In genomic region chr12:62933220-62933870, GRCh38 we compare ENCODE assay signal across 8 cellular contexts. TPM values are rescaled to one million over a fixed set of nuclear protein-coding genes. Genes with fewer than 3 reads are reported as not detected.
DNase-seq lines count a peak whose midpoint lies in the region; ATAC-seq and TF ChIP-seq lines count a peak whose summit lies in the region.

No MANE protein-coding gene starts in this region.

- CTCF ChIA-PET in activated CD4-positive, alpha-beta memory T cell treated with anti-CD3 and anti-CD28 coated beads, Interleukin-2, amount 10 ng/mL, durations not matched to agents 7 days and 5 days (lab: Charles Lee): no interaction called here

- peaks cover 59% of the 10 kb centered on the region for H3K27me3 Mint-ChIP-seq in activated CD4-positive, alpha-beta memory T cell treated with anti-CD3 and anti-CD28 coated beads, Interleukin-2, amount 10 ng/mL, durations not matched to agents 7 days and 5 days

- TF ChIP-seq CTCF in neutrophil (IDR thresholded peaks at IDR 0.05): no peak

- H3K4me1 ChIP-seq in neutrophil (ENCODE audit: control insufficient read depth in 1 of 2, insufficient read depth in 1 of 2, low read depth in 1 of 2, low read length in 1 of 2): peaks cover 48 to 52% of the 10 kb centered on the region in 2 experiments

- intact Hi-C loops in Right ventricle myocardium superior (cut with DNase I): loop anchor here (5.0 kb wide), 1 partner anchor 121 kb away; no protein-coding TSS in a partner anchor

- H3K36me3 Mint-ChIP-seq in activated CD4-positive, alpha-beta memory T cell treated with anti-CD3 and anti-CD28 coated beads, Interleukin-2, amount 10 ng/mL, durations not matched to agents 7 days and 5 days (ENCODE audit: low read depth): no peaks in the 10 kb centered on the region

- H3K9me3 ChIP-seq in neutrophil: no peaks in the 10 kb centered on the region

- peak overlapping the region; percentile 66 for H3K4me3 Mint-ChIP-seq in activated CD4-positive, alpha-beta memory T cell treated with anti-CD3 and anti-CD28 coated beads, Interleukin-2, amount 10 ng/mL, durations not matched to agents 7 days and 5 days

- ATAC-seq in Right ventricle myocardium superior (ENCODE audit: poor library complexity) (peak; percentile 58), GM21526 (IDR thresholded peaks at IDR 0.05; ENCODE audit: low FRiP score, unreplicated experiment) (no peak), GM19035 (IDR thresholded peaks at IDR 0.05; ENCODE audit: unreplicated experiment) (no peak)

- peak overlapping the region; percentile 76 for H3K27ac ChIP-seq in neutrophil

- POLR2A ChIA-PET in activated CD4-positive, alpha-beta memory T cell treated with anti-CD3 and anti-CD28 coated beads, Interleukin-2, amount 10 ng/mL, durations not matched to agents 7 days and 5 days (lab: Charles Lee): no interaction called here

- H3K27ac Mint-ChIP-seq in activated CD4-positive, alpha-beta memory T cell treated with anti-CD3 and anti-CD28 coated beads, Interleukin-2, amount 10 ng/mL, durations not matched to agents 7 days and 5 days: no peak overlapping the region

- H3K36me3 ChIP-seq in neutrophil: no peaks in the 10 kb centered on the region

- peak in 13 of 14 donors; percentile 18 to 96 (median 65) for DNase-seq in C1 segment of cervical spinal cord (lab: John Stamatoyannopoulos, UW)
- peak; percentile 64 for DNase-seq in HuH-7 (ENCODE audit: low spot score)
- no peak for DNase-seq in activated CD4-positive, alpha-beta memory T cell treated with anti-CD3 and anti-CD28 coated beads, Interleukin-2, amount 10 ng/mL, durations not matched to agents 7 days and 5 days
- peak; percentile 51 for DNase-seq in Right ventricle myocardium superior
- no peak for DNase-seq in AG08395 (ENCODE audit: low spot score)

- peak overlapping the region; percentile 83 to 86 for H3K4me3 ChIP-seq in neutrophil (ENCODE audit: low read depth in 1 of 2, low read length in 1 of 2)

- no peaks in the 10 kb centered on the region for H3K9me3 Mint-ChIP-seq in activated CD4-positive, alpha-beta memory T cell treated with anti-CD3 and anti-CD28 coated beads, Interleukin-2, amount 10 ng/mL, durations not matched to agents 7 days and 5 days

- H3K4me1 Mint-ChIP-seq in activated CD4-positive, alpha-beta memory T cell treated with anti-CD3 and anti-CD28 coated beads, Interleukin-2, amount 10 ng/mL, durations not matched to agents 7 days and 5 days: peaks cover 10% of the 10 kb centered on the region

- no peaks in the 10 kb centered on the region for H3K27me3 ChIP-seq in neutrophil

RNA-seq across cellular contexts. Expression of gene PPM1H, which starts 1.6 kb away (rescaled TPM):
- not detected for total RNA-seq in activated CD4-positive, alpha-beta memory T cell treated with anti-CD3 and anti-CD28 coated beads, Interleukin-2, amount 10 ng/mL, durations not matched to agents 7 days and 5 days
- 6.5 TPM for total RNA-seq in Right ventricle myocardium superior

Comparison
In these comparisons a context has a peak if more than half of its experiments do, and no peak if none do; other contexts are left out.
1. DNase-seq: peak in C1 segment of cervical spinal cord (13 of 14), HuH-7 (single experiment) and Right ventricle myocardium superior (single experiment); none in activated CD4-positive, alpha-beta memory T cell treated with anti-CD3 and anti-CD28 coated beads, Interleukin-2, amount 10 ng/mL, durations not matched to agents 7 days and 5 days (single experiment) and AG08395 (single experiment).